ENCODE assay signal across 23 cellular contexts in the genomic region with DNA sequence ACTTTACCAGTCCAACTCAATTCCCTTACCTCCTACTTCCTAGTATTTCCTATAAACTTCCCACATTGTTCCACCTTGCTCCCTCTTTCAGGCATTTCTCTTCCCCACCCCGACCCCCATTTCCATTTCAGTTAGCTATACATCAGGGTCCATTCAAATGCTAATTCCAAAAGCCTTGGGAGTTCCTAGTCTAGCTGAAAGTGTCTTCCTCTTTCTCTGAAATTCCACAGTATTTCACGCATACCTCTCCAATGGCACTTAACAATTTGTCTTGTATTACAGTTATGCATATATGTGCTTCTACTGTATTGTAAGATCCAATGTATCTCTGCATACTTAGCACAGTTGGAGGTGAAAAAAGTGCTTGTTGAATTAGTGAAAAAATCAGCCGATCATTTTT.
DNase-seq lines count a peak whose midpoint lies in the region; ATAC-seq and TF ChIP-seq lines count a peak whose summit lies in the region.
"Had no signal": no experiment of that assay in that cellular context is flagged by ENCODE, and none has a peak within 500 bp of the region (broad histone marks: within the 10 kb centered on the region; RNA-seq: fewer than 3 reads in every experiment).

No MANE protein-coding gene starts in this region.

- peaks cover 4 to 20% of the 10 kb centered on the region in 2 donors for H3K36me3 Mint-ChIP-seq in activated T-cell treated with anti-CD3 and anti-CD28 coated beads, Interleukin-2, amount 50 U/mL, for 72 hours (ENCODE audit: insufficient read depth in 2 of 2)
- H3K36me3 Mint-ChIP-seq in activated T-cell treated with anti-CD3 and anti-CD28 coated beads, Interleukin-2, amount 50 U/mL, for 4 hours (ENCODE audit: insufficient read depth), result peaks cover 30% of the 10 kb centered on the region
- peaks cover 40% of the 10 kb centered on the region for H3K36me3 Mint-ChIP-seq in activated naive CD8-positive, alpha-beta T cell treated with anti-CD3 and anti-CD28 coated beads, Interleukin-2, amount 10 ng/mL, durations not matched to agents 7 days and 5 days

- no peaks in the 10 kb centered on the region for H3K27me3 Mint-ChIP-seq in activated T-cell treated with anti-CD3 and anti-CD28 coated beads, Interleukin-2, amount 50 U/mL, for 72 hours (ENCODE audit: low read depth)
- H3K27me3 Mint-ChIP-seq in activated T-cell treated with anti-CD3 and anti-CD28 coated beads, Interleukin-2, amount 50 U/mL, for 4 hours (ENCODE audit: low read depth), result no peaks in the 10 kb centered on the region
- H3K27me3 Mint-ChIP-seq in activated naive CD8-positive, alpha-beta T cell treated with anti-CD3 and anti-CD28 coated beads, Interleukin-2, amount 10 ng/mL, durations not matched to agents 7 days and 5 days, result no peaks in the 10 kb centered on the region
- H3K27me3 Mint-ChIP-seq: activated CD4-positive, alpha-beta T cell treated with anti-CD3 and anti-CD28 coated beads, Interleukin-2, amount 10 ng/mL, durations not matched to agents 7 days and 5 days; B cell; T-cell had no signal

- no peak overlapping the region for H3K4me3 Mint-ChIP-seq in activated T-cell treated with anti-CD3 and anti-CD28 coated beads, Interleukin-2, amount 50 U/mL, for 72 hours
- no peak overlapping the region for H3K4me3 Mint-ChIP-seq in activated T-cell treated with anti-CD3 and anti-CD28 coated beads, Interleukin-2, amount 50 U/mL, for 4 hours
- H3K4me3 Mint-ChIP-seq in activated naive CD8-positive, alpha-beta T cell treated with anti-CD3 and anti-CD28 coated beads, Interleukin-2, amount 10 ng/mL, durations not matched to agents 7 days and 5 days, result no peak overlapping the region
- H3K4me3 Mint-ChIP-seq: activated CD4-positive, alpha-beta T cell treated with anti-CD3 and anti-CD28 coated beads, Interleukin-2, amount 10 ng/mL, durations not matched to agents 7 days and 5 days; activated naive CD4-positive, alpha-beta T cell treated with anti-CD3 and anti-CD28 coated beads for 36 hours; B cell had no signal

- peaks cover 55% of the 10 kb centered on the region for H3K4me1 ChIP-seq in iPS-18a (ENCODE audit: control insufficient read depth, low read depth, low read length)

- DNase-seq in activated T-cell treated with anti-CD3 and anti-CD28 coated beads, Interleukin-2, amount 50 U/mL, for 72 hours, result no peak
- DNase-seq in activated T-cell treated with anti-CD3 and anti-CD28 coated beads, Interleukin-2, amount 50 U/mL, for 4 hours, result no peak
- DNase-seq in activated naive CD8-positive, alpha-beta T cell treated with anti-CD3 and anti-CD28 coated beads, Interleukin-2, amount 10 ng/mL, durations not matched to agents 7 days and 5 days, result no peak
- DNase-seq in NCI-H2171 (lab: John Stamatoyannopoulos, UW), result no peak
- DNase-seq in erythroblast (lab: John Stamatoyannopoulos, UW), result no peak
- DNase-seq: activated CD4-positive, alpha-beta T cell treated with anti-CD3 and anti-CD28 coated beads, Interleukin-2, amount 10 ng/mL, durations not matched to agents 7 days and 5 days; activated naive CD4-positive, alpha-beta T cell treated with anti-CD3 and anti-CD28 coated beads for 36 hours; effector CD8-positive, alpha-beta T cell; Karpas-422; left ventricle myocardium superior; NCI-H1694 treated with DMSO at 0.1 percent for 48 hours; NCI-H2227 treated with DMSO at 0.1 percent for 48 hours; NCI-H774; PC-3; SHP77; stimulated activated CD4-positive, alpha-beta T cell treated with anti-CD3 and anti-CD28 coated beads, Interleukin-4, amount 100 ng/mL, for 24 hours; T-cell; upper lobe of right lung had no signal

- H3K36me3 ChIP-seq in iPS-18a (ENCODE audit: control insufficient read depth, low read depth, low read length), result no peaks in the 10 kb centered on the region
- H3K36me3 ChIP-seq: upper lobe of right lung had no signal

- TF ChIP-seq POLR2A in erythroblast (IDR thresholded peaks at IDR 0.05; ENCODE audit: low read length), result no peak

- H3K27me3 ChIP-seq in iPS-18a (ENCODE audit: control insufficient read depth, insufficient read depth, low read length), result no peaks in the 10 kb centered on the region
- H3K27me3 ChIP-seq: upper lobe of right lung had no signal

- no peak overlapping the region for H3K9ac ChIP-seq in iPS-18a (ENCODE audit: low read length)

- H3K9me3 Mint-ChIP-seq in activated T-cell treated with anti-CD3 and anti-CD28 coated beads, Interleukin-2, amount 50 U/mL, for 72 hours, result peaks cover 0 to 4% of the 10 kb centered on the region in 2 donors
- peaks cover 4% of the 10 kb centered on the region for H3K9me3 Mint-ChIP-seq in activated T-cell treated with anti-CD3 and anti-CD28 coated beads, Interleukin-2, amount 50 U/mL, for 4 hours
- H3K9me3 Mint-ChIP-seq in activated naive CD8-positive, alpha-beta T cell treated with anti-CD3 and anti-CD28 coated beads, Interleukin-2, amount 10 ng/mL, durations not matched to agents 7 days and 5 days, result peaks cover 5% of the 10 kb centered on the region

- no peak for ATAC-seq in activated T-cell treated with anti-CD3 and anti-CD28 coated beads, Interleukin-2, amount 50 U/mL, for 72 hours (replicated peaks in 1 of 2)
- no peak for ATAC-seq in activated T-cell treated with anti-CD3 and anti-CD28 coated beads, Interleukin-2, amount 50 U/mL, for 4 hours
- no peak for ATAC-seq in activated naive CD8-positive, alpha-beta T cell treated with anti-CD3 and anti-CD28 coated beads, Interleukin-2, amount 10 ng/mL, durations not matched to agents 7 days and 5 days (ENCODE audit: low read depth)
- ATAC-seq in GM19452 (IDR thresholded peaks at IDR 0.05; ENCODE audit: unreplicated experiment) (no peak), HG02938 (IDR thresholded peaks at IDR 0.05; ENCODE audit: unreplicated experiment) (no peak)
- ATAC-seq: left ventricle myocardium superior, PC-3 had no signal

- H3K9me3 ChIP-seq in iPS-18a (ENCODE audit: control insufficient read depth, low read depth, low read length), result no peaks in the 10 kb centered on the region
- H3K9me3 ChIP-seq: upper lobe of right lung had no signal

- peak overlapping the region; percentile 88 for H3K27ac Mint-ChIP-seq in activated T-cell treated with anti-CD3 and anti-CD28 coated beads, Interleukin-2, amount 50 U/mL, for 72 hours
- H3K27ac Mint-ChIP-seq in activated naive CD8-positive, alpha-beta T cell treated with anti-CD3 and anti-CD28 coated beads, Interleukin-2, amount 10 ng/mL, durations not matched to agents 7 days and 5 days, result peak overlapping the region; percentile 26
- H3K27ac Mint-ChIP-seq: activated CD4-positive, alpha-beta T cell treated with anti-CD3 and anti-CD28 coated beads, Interleukin-2, amount 10 ng/mL, durations not matched to agents 7 days and 5 days; B cell had no signal

- H3K4me1 Mint-ChIP-seq in activated T-cell treated with anti-CD3 and anti-CD28 coated beads, Interleukin-2, amount 50 U/mL, for 72 hours (ENCODE audit: low read depth), result peaks cover 72% of the 10 kb centered on the region
- H3K4me1 Mint-ChIP-seq in activated T-cell treated with anti-CD3 and anti-CD28 coated beads, Interleukin-2, amount 50 U/mL, for 4 hours (ENCODE audit: low read depth), result peaks cover 78% of the 10 kb centered on the region
- peaks cover 33% of the 10 kb centered on the region for H3K4me1 Mint-ChIP-seq in activated naive CD8-positive, alpha-beta T cell treated with anti-CD3 and anti-CD28 coated beads, Interleukin-2, amount 10 ng/mL, durations not matched to agents 7 days and 5 days

- peak overlapping the region; percentile 17 for H3K4me3 ChIP-seq in iPS-18a (ENCODE audit: low read length)
- H3K4me3 ChIP-seq: smooth muscle cell, upper lobe of right lung had no signal

- POLR2A ChIA-PET in activated naive CD8-positive, alpha-beta T cell treated with anti-CD3 and anti-CD28 coated beads, Interleukin-2, amount 10 ng/mL, durations not matched to agents 7 days and 5 days (lab: Charles Lee), result no interaction called here

- H3K27ac ChIP-seq in iPS-18a (ENCODE audit: low read length), result peak overlapping the region; percentile 43
- H3K27ac ChIP-seq: upper lobe of right lung had no signal
